Comparison of ENCODE assay signal across 27 cellular contexts in the genomic region with DNA sequence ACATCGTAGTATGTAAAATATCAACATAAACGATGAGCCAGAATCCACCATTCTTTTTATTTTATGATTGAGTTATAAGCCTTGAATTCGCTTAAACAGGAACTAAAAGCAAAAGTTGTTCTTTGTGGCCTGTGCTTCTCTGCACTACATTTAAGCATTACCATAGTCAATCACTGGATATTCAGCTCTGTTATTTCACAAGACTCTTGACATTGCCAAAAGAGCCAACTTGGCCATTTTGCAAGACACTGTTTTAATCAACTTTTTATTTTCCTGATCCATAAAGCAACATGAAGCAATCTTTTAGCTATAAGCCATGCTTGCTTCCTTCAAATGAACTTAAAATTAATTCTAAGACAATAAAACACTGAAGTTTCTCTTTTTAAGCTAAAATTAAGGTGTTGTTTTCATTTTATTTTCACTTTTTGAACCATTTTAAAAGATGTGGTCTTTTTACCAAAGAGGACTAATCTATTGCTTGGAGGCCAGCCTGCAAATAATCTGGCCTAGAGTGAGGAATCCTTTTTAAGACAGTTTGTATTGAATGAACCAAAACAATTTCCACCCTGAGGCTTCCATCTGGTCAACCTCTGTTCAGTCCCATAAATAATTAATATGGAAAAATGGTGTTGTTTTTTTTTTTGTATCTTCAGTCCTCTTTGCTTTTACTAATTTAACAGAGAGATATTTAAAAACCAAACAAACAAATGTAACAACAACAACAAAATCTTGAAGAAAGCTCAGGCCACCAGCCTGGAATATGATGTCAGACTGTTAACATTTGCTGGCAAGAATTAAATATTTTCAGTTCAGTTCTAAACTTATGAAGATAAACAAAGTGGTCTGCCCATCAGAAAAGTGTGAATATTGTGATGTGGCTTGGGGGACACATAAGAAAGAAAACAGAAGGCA.
DNase-seq lines count a peak whose midpoint lies in the region; ATAC-seq and TF ChIP-seq lines count a peak whose summit lies in the region.
"Had no signal": no experiment of that assay in that cellular context is flagged by ENCODE, and none has a peak within 500 bp of the region (broad histone marks: within the 10 kb centered on the region; RNA-seq: fewer than 3 reads in every experiment).

No MANE protein-coding gene starts in this region.

- no peaks in the 10 kb centered on the region for H3K36me3 ChIP-seq in fibroblast of lung (ENCODE audit: control insufficient read depth, insufficient read depth, low read length)
- H3K36me3 ChIP-seq in hepatocyte (replicated peaks; ENCODE audit: insufficient read depth, low read depth), result no peaks in the 10 kb centered on the region
- no peaks in the 10 kb centered on the region for H3K36me3 ChIP-seq in uterus
- H3K36me3 ChIP-seq: brain microvascular endothelial cell, Peyer's patch, thyroid gland had no signal

- H3K27ac ChIP-seq in fibroblast of lung (ENCODE audit: insufficient read depth, low read length) (no peak overlapping the region), hepatocyte (peak overlapping the region; percentile 8), uterus (peak overlapping the region; percentile 4 to 42)
- H3K27ac ChIP-seq: brain microvascular endothelial cell, psoas muscle, thyroid gland had no signal

- intact Hi-C loops in uterus (cut with DNase I; ENCODE audit: low total_unique reads), result no loop called here

- H3K4me3 ChIP-seq in fibroblast of lung (replicated peaks in 1 of 4; ENCODE audit: control extremely low read depth in 1 of 4, insufficient read depth in 1 of 4, low read depth in 3 of 4, low read length in 4 of 4) (no peak overlapping the region), hepatocyte (no peak overlapping the region), uterus (no peak overlapping the region)
- H3K4me3 ChIP-seq: Peyer's patch, psoas muscle, thyroid gland had no signal

- H3K4me2 ChIP-seq in fibroblast of lung (ENCODE audit: extremely low read depth, insufficient read depth, low read length) (peak overlapping the region; percentile 27), hepatocyte (no peak overlapping the region)

- no peaks in the 10 kb centered on the region for H4K20me1 ChIP-seq in fibroblast of lung (ENCODE audit: control insufficient read depth, extremely low read depth, insufficient read depth, low read length)
- H4K20me1 ChIP-seq in hepatocyte (ENCODE audit: insufficient read depth, poor library complexity, severe bottlenecking), result no peaks in the 10 kb centered on the region

- no peak overlapping the region for H2AFZ ChIP-seq in fibroblast of lung (ENCODE audit: low read length)
- no peak overlapping the region for H2AFZ ChIP-seq in hepatocyte

- TF ChIP-seq CTCF in fibroblast of lung (conservative IDR thresholded peaks at IDR 0.05 in 1 of 2, IDR thresholded peaks at IDR 0.05 in 1 of 2; ENCODE audit: low read depth in 1 of 2, low read length in 2 of 2) (no peak), hepatocyte (IDR thresholded peaks at IDR 0.05; ENCODE audit: poor library complexity) (no peak), uterus (IDR thresholded peaks at IDR 0.05) (no peak)

- DNase-seq in DMS 273 (lab: John Stamatoyannopoulos, UW; ENCODE audit: unreplicated experiment), result peak; percentile 11
- DNase-seq in DMS 273 treated with DMSO at 0.1 percent for 48 hours (lab: John Stamatoyannopoulos, UW), result no peak
- peak in 1 of 2 donors; percentile 79 for DNase-seq in fibroblast of lung (ENCODE audit: low read depth in 2 of 2)
- no peak for DNase-seq in hepatocyte (ENCODE audit: low spot score)
- DNase-seq in uterus, result no peak
- DNase-seq in activated effector memory CD4-positive, alpha-beta T cell treated with anti-CD3 and anti-CD28 coated beads, Interleukin-2, amount 50 U/mL, for 16 hours, result no peak
- DNase-seq: 8988T; activated CD4-positive, alpha-beta T cell treated with anti-CD3 and anti-CD28 coated beads, Interleukin-2, amount 10 ng/mL, durations not matched to agents 7 days and 5 days; activated CD8-positive, alpha-beta memory T cell treated with anti-CD3 and anti-CD28 coated beads, Interleukin-2, amount 50 U/mL, for 4 hours; activated naive CD8-positive, alpha-beta T cell treated with anti-CD3 and anti-CD28 coated beads, Interleukin-2, amount 50 U/mL, for 24 hours; brain microvascular endothelial cell; cortex of kidney; DND-41; endodermal cell; hippocampal formation; NCI-H1048; NCI-H2107; NCI-H510A; Peyer's patch; psoas muscle; small intestine; stimulated activated naive CD4-positive, alpha-beta T cell; thyroid gland had no signal

- H3K27me3 ChIP-seq in fibroblast of lung (ENCODE audit: control insufficient read depth, insufficient read depth, low read length) (no peaks in the 10 kb centered on the region), hepatocyte (no peaks in the 10 kb centered on the region), uterus (no peaks in the 10 kb centered on the region)
- H3K27me3 ChIP-seq: brain microvascular endothelial cell, Peyer's patch, thyroid gland had no signal

- ATAC-seq in GM19035 (IDR thresholded peaks at IDR 0.05; ENCODE audit: unreplicated experiment) (no peak), HG03159 (IDR thresholded peaks at IDR 0.05; ENCODE audit: unreplicated experiment) (no peak)
- ATAC-seq: activated naive CD8-positive, alpha-beta T cell treated with anti-CD3 and anti-CD28 coated beads, Interleukin-2, amount 50 U/mL, for 24 hours; activated T-helper 17 cell treated with anti-CD3 and anti-CD28 coated beads, Interleukin-2, amount 50 U/mL, for 72 hours; HepG2; psoas muscle had no signal

- H3K9ac ChIP-seq in fibroblast of lung (ENCODE audit: insufficient read depth, low read length), result no peak overlapping the region

- no peaks in the 10 kb centered on the region for H3K4me1 ChIP-seq in fibroblast of lung (ENCODE audit: control insufficient read depth, extremely low read depth, insufficient read depth, low read length)
- H3K4me1 ChIP-seq in hepatocyte (ENCODE audit: insufficient read depth), result peaks cover 4% of the 10 kb centered on the region
- no peaks in the 10 kb centered on the region for H3K4me1 ChIP-seq in uterus
- H3K4me1 ChIP-seq: Peyer's patch, psoas muscle had no signal

- 95% methylated on average over 3 of the region's 3 CpGs for WGBS in hepatocyte (ENCODE audit: low lambda C conversion rate, missing lambda C conversion rate)

- H3K9me3 ChIP-seq in fibroblast of lung (ENCODE audit: control insufficient read depth, insufficient read depth, low read depth, low read length), result no peaks in the 10 kb centered on the region
- H3K9me3 ChIP-seq in hepatocyte (ENCODE audit: low read depth), result no peaks in the 10 kb centered on the region
- no peaks in the 10 kb centered on the region for H3K9me3 ChIP-seq in uterus
- H3K9me3 ChIP-seq: Peyer's patch, psoas muscle, thyroid gland had no signal

- no peaks in the 10 kb centered on the region for H3K79me2 ChIP-seq in fibroblast of lung (ENCODE audit: control insufficient read depth, insufficient read depth, low read length)
- H3K79me2 ChIP-seq in hepatocyte, result no peaks in the 10 kb centered on the region

- TF ChIP-seq POLR2A in uterus (IDR thresholded peaks at IDR 0.05), result no peak

- H3K9me2 ChIP-seq in hepatocyte (replicated peaks; ENCODE audit: insufficient read depth), result no peaks in the 10 kb centered on the region
